In genomic region chr1:206035027-206035426, GRCh38 we compare ENCODE assay signal across 11 cellular contexts. TPM values are rescaled to one million over a fixed set of nuclear protein-coding genes. Genes with fewer than 3 reads are reported as not detected.
DNase-seq lines count a peak whose midpoint lies in the region; ATAC-seq, FAIRE-seq and TF ChIP-seq lines count a peak whose summit lies in the region.
"Had no signal": no experiment of that assay in that cellular context is flagged by ENCODE, and none has a peak within 500 bp of the region (broad histone marks: within the 10 kb centered on the region; RNA-seq: fewer than 3 reads in every experiment).

No MANE protein-coding gene starts in this region.

- WGBS in esophagus squamous epithelium, 2 donors, result 10 to 22% methylated on average over 2 to 5 of the region's 5 CpGs

- DNase-seq in GM18507 (ENCODE audit: extremely low spot score, insufficient read length, low read depth), result no peak
- DNase-seq in NCI-H345 treated with DMSO at 0.1 percent for 48 hours (lab: John Stamatoyannopoulos, UW; ENCODE audit: unreplicated experiment), result peak; percentile 24
- peak; percentile 33 for DNase-seq in germinal center (ENCODE audit: low spot score)
- DNase-seq in esophagus squamous epithelium (lab: John Stamatoyannopoulos, UW), result no peak
- DNase-seq: nucleus accumbens, SHP77 treated with DMSO at 0.1 percent for 48 hours had no signal

- H3K27ac ChIP-seq in BLaER1 (no peak overlapping the region), esophagus squamous epithelium (peak overlapping the region in 2 of 4 donors; percentile 23 to 28)
- H3K27ac ChIP-seq: C4-2B had no signal

- H3K27me3 ChIP-seq in BLaER1 (no peaks in the 10 kb centered on the region), esophagus squamous epithelium (peaks cover 0 to 13% (median 0%) of the 10 kb centered on the region in 4 donors)

- H3K9me3 ChIP-seq in BLaER1 (no peaks in the 10 kb centered on the region; the same call in 1 of the 2 replicates), esophagus squamous epithelium (no peaks in the 10 kb centered on the region)

- H3K4me3 ChIP-seq in BLaER1, result peak overlapping the region; percentile 48
- H3K4me3 ChIP-seq in esophagus squamous epithelium, result peak overlapping the region in 2 of 4 donors; percentile 2 to 22

- peak in 1 of 4 donors; percentile 13 for TF ChIP-seq POLR2A in esophagus squamous epithelium (IDR thresholded peaks at IDR 0.05)

- no peaks in the 10 kb centered on the region for H3K36me3 ChIP-seq in BLaER1
- no peaks in the 10 kb centered on the region for H3K36me3 ChIP-seq in esophagus squamous epithelium

- ATAC-seq in HG02870 (IDR thresholded peaks at IDR 0.05; ENCODE audit: unreplicated experiment), result no peak
- no peak for ATAC-seq in GM21528 (IDR thresholded peaks at IDR 0.05; ENCODE audit: low FRiP score, unreplicated experiment)
- no peak for ATAC-seq in HG03354 (IDR thresholded peaks at IDR 0.05; ENCODE audit: poor library complexity, severe bottlenecking, unreplicated experiment)

- H3K4me2 ChIP-seq in BLaER1, result peak overlapping the region; percentile 84

- H4K20me1 ChIP-seq in BLaER1, result no peaks in the 10 kb centered on the region

- H3K4me1 ChIP-seq in BLaER1 (peaks cover 71% of the 10 kb centered on the region), esophagus squamous epithelium (peaks cover 0 to 52% (median 5%) of the 10 kb centered on the region in 3 donors)

- no peak for TF ChIP-seq CTCF in esophagus squamous epithelium (IDR thresholded peaks at IDR 0.05)

- FAIRE-seq in GM18507 (lab: Jason Lieb, UNC), result peak; percentile 49

- peak overlapping the region; percentile 63 for H3K9ac ChIP-seq in BLaER1

- intact Hi-C loops in esophagus squamous epithelium (cut with DNase I), result no loop called here

RNA-seq across cellular contexts. Expression of gene CTSE, which starts 11.3 kb away (rescaled TPM):
- under 1 TPM in 3 of 4 donors, not detected in 1; 0.32 to 0.48 (median 0.38) TPM for total RNA-seq in esophagus squamous epithelium

RNA-seq across cellular contexts. Expression of gene RHEX, which starts 17.9 kb away (rescaled TPM):
- 10 to 100 TPM in 1 of 4 donors, 1 to 10 TPM in 1, under 1 TPM in 1, not detected in 1; 0.72 to 21.9 (median 4.5) TPM for total RNA-seq in esophagus squamous epithelium

RNA-seq across cellular contexts. Expression of gene RAB7B, which starts 31.8 kb away (rescaled TPM):
- 10 to 100 TPM; 15.8 to 24.2 (median 21.4) TPM for total RNA-seq in esophagus squamous epithelium

Comparison
In these comparisons a context has a peak if more than half of its experiments do, and no peak if none do; other contexts are left out.
1. DNase-seq: peak in NCI-H345 treated with DMSO at 0.1 percent for 48 hours (single experiment) and germinal center (single experiment); none in GM18507 (single experiment) and esophagus squamous epithelium (single experiment).